ENCODE assay signal across 22 cellular contexts in genomic region chr22:19473578-19473977, GRCh38. TPM values are rescaled to one million over a fixed set of nuclear protein-coding genes. Genes with fewer than 3 reads are reported as not detected.
DNase-seq lines count a peak whose midpoint lies in the region; ATAC-seq, FAIRE-seq and TF ChIP-seq lines count a peak whose summit lies in the region.
"Had no signal": no experiment of that assay in that cellular context is flagged by ENCODE, and none has a peak within 500 bp of the region (broad histone marks: within the 10 kb centered on the region; RNA-seq: fewer than 3 reads in every experiment).

No MANE protein-coding gene starts in this region.

- RAD21 ChIA-PET in GM12878 (lab: Charles Lee; ENCODE audit: unreplicated experiment), result interaction anchor here (0.7 to 2.9 kb wide), 4 partner anchors 156 to 329 kb away, joined by 3 to 11 read pairs (median 4); partner anchors contain the start of genes ESS2 and SLC25A1

- H3K4me1 ChIP-seq in Karpas-422 (ENCODE audit: low read length) (peaks cover 18% of the 10 kb centered on the region), GM12878 (ENCODE audit: control insufficient read depth, insufficient read depth, low read length) (no peaks in the 10 kb centered on the region), left ventricle myocardium inferior (peaks cover 32% of the 10 kb centered on the region)

- H3K9me3 ChIP-seq in Karpas-422 (ENCODE audit: low read length) (no peaks in the 10 kb centered on the region), GM12878 (replicated peaks; ENCODE audit: control insufficient read depth, insufficient read depth, low read length) (no peaks in the 10 kb centered on the region), left ventricle myocardium inferior (replicated peaks) (no peaks in the 10 kb centered on the region)
- H3K9me3 ChIP-seq: BLaER1 treated with 17β-estradiol and CSF1 and Interleukin-3, amounts not matched to agents 10 nM and 100 nM; ovary; vagina had no signal

- no peaks in the 10 kb centered on the region for H3K27me3 ChIP-seq in Karpas-422 (ENCODE audit: low read length)
- no peaks in the 10 kb centered on the region for H3K27me3 ChIP-seq in GM12878 (replicated peaks in 1 of 2; ENCODE audit: control insufficient read depth in 2 of 2, insufficient read depth in 2 of 2, low read length in 1 of 2)
- H3K27me3 ChIP-seq in kidney epithelial cell (ENCODE audit: control insufficient read depth, insufficient read depth, low read length), result no peaks in the 10 kb centered on the region
- H3K27me3 ChIP-seq in left ventricle myocardium inferior (ENCODE audit: low read depth), result no peaks in the 10 kb centered on the region
- H3K27me3 ChIP-seq: BLaER1 treated with 17β-estradiol and CSF1 and Interleukin-3, amounts not matched to agents 10 nM and 100 nM; ovary; vagina had no signal

- H3K9ac ChIP-seq in Karpas-422 (ENCODE audit: low read length) (no peak overlapping the region), GM12878 (ENCODE audit: control insufficient read depth, insufficient read depth, low read length) (no peak overlapping the region)

- ATAC-seq in GM12878, result peak; percentile 28; the same call in 2 of the 3 replicates
- ATAC-seq in HG02642 (IDR thresholded peaks at IDR 0.05; ENCODE audit: poor library complexity, unreplicated experiment), result no peak
- ATAC-seq in HG02973 (IDR thresholded peaks at IDR 0.05; ENCODE audit: unreplicated experiment), result no peak
- ATAC-seq: activated CD4-positive, CD25-positive, alpha-beta regulatory T cell treated with anti-CD3 and anti-CD28 coated beads, Interleukin-2, amount 50 U/mL, for 24 hours; T-helper 17 cell had no signal

- intact Hi-C loops in GM12878 (cut with micrococcal nuclease; ENCODE audit: unreplicated experiment), result loop anchor here (10.0 kb wide), 2 partner anchors 161 to 179 kb away; partner anchors contain the start of gene CLTCL1
- intact Hi-C loops in left ventricle myocardium inferior (cut with micrococcal nuclease), result no loop called here

- CTCF ChIA-PET in GM12878 (lab: Yijun Ruan, JAX), result interaction anchor here (1.0 to 3.1 kb wide), 12 partner anchors 8 to 326 kb away, joined by 3 to 24 read pairs (median 3); partner anchors contain the start of gene SLC25A1

- peak in 1 of 3 experiments; percentile 5; a peak in 2 of 6 replicates for TF ChIP-seq CTCF in GM12878 (IDR thresholded peaks at IDR 0.05 in 2 of 3, conservative IDR thresholded peaks at IDR 0.05 in 1 of 3; ENCODE audit: control insufficient read depth in 2 of 3, extremely low read depth in 1 of 3, insufficient read depth in 1 of 3, low read depth in 3 of 3, low read length in 3 of 3)
- peak; percentile 13 for TF ChIP-seq CTCF in kidney epithelial cell (IDR thresholded peaks at IDR 0.05; ENCODE audit: insufficient read depth, low read length, poor library complexity, severe bottlenecking)
- TF ChIP-seq CTCF in left ventricle myocardium inferior (IDR thresholded peaks at IDR 0.05; ENCODE audit: borderline replicate concordance), result no peak

- no TSS peak for BruUV-seq in GM12878 (replicated peaks; lab: Mats Ljungman, UMichigan)

- WGBS in GM12878 (ENCODE audit: insufficient coverage, insufficient replicate concordance, low lambda C conversion rate, missing lambda C conversion rate), result 72% methylated on average over 3 of the region's 3 CpGs

- no peak overlapping the region for H3K4me3 ChIP-seq in Karpas-422 (ENCODE audit: low read length)
- H3K4me3 ChIP-seq in GM12878, result no peak overlapping the region
- no peak overlapping the region for H3K4me3 ChIP-seq in kidney epithelial cell (ENCODE audit: low read depth, low read length)
- no peak overlapping the region for H3K4me3 ChIP-seq in left ventricle myocardium inferior
- H3K4me3 ChIP-seq: BLaER1 treated with 17β-estradiol and CSF1 and Interleukin-3, amounts not matched to agents 10 nM and 100 nM; ovary; smooth muscle cell; vagina had no signal

- H3K9me2 ChIP-seq in Karpas-422 (replicated peaks; ENCODE audit: insufficient read depth, low read length), result no peaks in the 10 kb centered on the region

- H2AFZ ChIP-seq in Karpas-422 (ENCODE audit: low read length), result no peak overlapping the region
- H2AFZ ChIP-seq in GM12878 (ENCODE audit: control insufficient read depth, low read depth, low read length), result no peak overlapping the region

- in situ Hi-C loops in GM12878 (cut with MboI), result no loop called here

- H3K27ac ChIP-seq in Karpas-422 (ENCODE audit: low read length) (no peak overlapping the region), GM12878 (ENCODE audit: control insufficient read depth, insufficient read depth) (no peak overlapping the region), left ventricle myocardium inferior (replicated peaks) (no peak overlapping the region)
- H3K27ac ChIP-seq: BLaER1 treated with 17β-estradiol and CSF1 and Interleukin-3, amounts not matched to agents 10 nM and 100 nM; ovary; vagina had no signal

- peak; percentile 18 for DNase-seq in ELR (ENCODE audit: low read depth)
- peak; percentile 60 for DNase-seq in Karpas-422
- DNase-seq in GM12878 (ENCODE audit: low read depth, low spot score), result no peak
- DNase-seq in kidney epithelial cell (ENCODE audit: low read depth), result no peak
- DNase-seq in left ventricle myocardium inferior, result no peak
- DNase-seq in activated CD4-positive, alpha-beta T cell treated with anti-CD3 and anti-CD28 coated beads for 4 hours, result no peak
- DNase-seq: activated naive CD4-positive, alpha-beta T cell treated with Interleukin-2 at 50 U/mL for 16 hours; DMS79 treated with DMSO at 0.1 percent for 48 hours; NCI-H524; ovary; RPMI8226; stimulated activated naive CD4-positive, alpha-beta T cell treated with Interleukin-2 at 50 U/mL for 16 hours; T-helper 17 cell had no signal

- H3K36me3 ChIP-seq in Karpas-422 (ENCODE audit: insufficient read depth, low read length), result peaks cover 23% of the 10 kb centered on the region; the same call in 1 of the 2 replicates
- peaks cover 28 to 31% of the 10 kb centered on the region in 2 experiments for H3K36me3 ChIP-seq in GM12878 (ENCODE audit: control insufficient read depth in 2 of 2, insufficient read depth in 2 of 2, low read length in 1 of 2)
- H3K36me3 ChIP-seq in kidney epithelial cell (ENCODE audit: control insufficient read depth, insufficient read depth, low read length), result peaks cover 4% of the 10 kb centered on the region
- peaks cover 71% of the 10 kb centered on the region for H3K36me3 ChIP-seq in left ventricle myocardium inferior
- H3K36me3 ChIP-seq: ovary had no signal

- FAIRE-seq in GM12878 (lab: Jason Lieb, UNC), result no peak
- FAIRE-seq: H54, islet of Langerhans had no signal

- POLR2A ChIA-PET in GM12878 (lab: Charles Lee), result no interaction called here

- SMC1A ChIA-PET in GM12878 (lab: Charles Lee; ENCODE audit: uncharacterized antibody, unreplicated experiment), result interaction anchor here (1.2 to 1.4 kb wide), 2 partner anchors 155 to 173 kb away, joined by 4 to 7 read pairs; no protein-coding TSS in a partner anchor

- H3K4me2 ChIP-seq in Karpas-422 (ENCODE audit: low read depth, low read length, poor library complexity, severe bottlenecking) (no peak overlapping the region), GM12878 (ENCODE audit: control insufficient read depth, insufficient read depth) (no peak overlapping the region)
- H3K4me2 ChIP-seq: BLaER1 treated with 17β-estradiol and CSF1 and Interleukin-3, amounts not matched to agents 10 nM and 100 nM; smooth muscle cell had no signal

- no peak for TF ChIP-seq POLR2A in GM12878 (IDR thresholded peaks at IDR 0.05; ENCODE audit: low read depth, low read length)

- TF ChIP-seq RAD21 in GM12878 (IDR thresholded peaks at IDR 0.05; ENCODE audit: insufficient read depth, low read depth, low read length), result no peak

- peaks cover 3% of the 10 kb centered on the region; the same call in 1 of the 2 replicates for H4K20me1 ChIP-seq in Karpas-422 (ENCODE audit: insufficient read depth, low read depth, low read length)
- no peaks in the 10 kb centered on the region; the same call in 1 of the 2 replicates for H4K20me1 ChIP-seq in GM12878 (ENCODE audit: control insufficient read depth, insufficient read depth)

- no peak for TF ChIP-seq EP300 in GM12878 (IDR thresholded peaks at IDR 0.05; ENCODE audit: borderline replicate concordance in 1 of 2, control insufficient read depth in 1 of 2, low read depth in 2 of 2, low read length in 2 of 2)

- H3K79me2 ChIP-seq in Karpas-422 (ENCODE audit: low read length) (peaks cover 53% of the 10 kb centered on the region), GM12878 (ENCODE audit: control insufficient read depth, insufficient read depth, low read length) (peaks cover 23% of the 10 kb centered on the region)

RNA-seq across cellular contexts. Expression of gene UFD1, which starts 5.4 kb away (rescaled TPM):
- total RNA-seq in Karpas-422 (2014; rRNA removed; shearing (Covaris generic); ENCODE audit: low replicate concordance), result 91.5 and 94.9 TPM in 2 replicates
- 37.0 and 38.0 TPM in 2 replicates for total RNA-seq in GM12878 (2013; cell fraction: nucleolus; rRNA removed)
- 73.3 and 74.6 TPM in 2 replicates for total RNA-seq in GM12878 (2014; rRNA removed)
- total RNA-seq in GM12878 (2014; rRNA removed; fragmentation: Illumina TruSeq; extraction: Trizol), result 73.7 and 79.0 TPM in 2 replicates
- 67.2 and 67.5 TPM in 2 replicates for total RNA-seq in GM12878 (2021)
- 43.2 TPM for polyA plus RNA-seq in GM12878 (2011; ENCODE audit: low read depth)
- 75.4 and 98.7 TPM in 2 replicates for polyA plus RNA-seq in GM12878 (2011; rRNA removed)
- 140 and 141 TPM in 2 replicates for polyA plus RNA-seq in GM12878 (2011; cell fraction: cytosol; rRNA removed)
- 90.6 and 105 TPM in 2 replicates for polyA plus RNA-seq in GM12878 (2011; cell fraction: nucleus; rRNA removed)
- 63.7 and 80.1 TPM in 2 replicates for polyA plus RNA-seq in GM12878 (2012)
- polyA plus RNA-seq in GM12878 (2014; fragmentation: Illumina TruSeq; extraction: Trizol), result 140 and 145 TPM in 2 replicates
- 100 to 1,000 TPM; 128 to 143 TPM for polyA plus RNA-seq in GM12878 (2014; fragmentation: Nextera tagmentation; extraction: Ambion mirVana)
- polyA plus RNA-seq in GM12878 (2014; rRNA removed), result 97.3 and 106 TPM in 2 replicates
- polyA plus RNA-seq in GM12878 (2016; fragmentation: Nextera tagmentation; extraction: Ambion mirVana), result 100 to 1,000 TPM; 140 to 143 TPM
- 101 and 104 TPM in 2 replicates for polyA minus RNA-seq in GM12878 (2011; rRNA and poly(A)+ RNA removed)
- polyA minus RNA-seq in GM12878 (2011; cell fraction: cytosol; rRNA and poly(A)+ RNA removed), result 28.6 and 31.5 TPM in 2 replicates
- polyA minus RNA-seq in GM12878 (2011; cell fraction: nucleus; rRNA and poly(A)+ RNA removed), result 22.7 and 42.6 TPM in 2 replicates
- 48.9 and 50.9 TPM in 2 replicates for total RNA-seq in kidney epithelial cell
- 41.8 TPM for total RNA-seq in left ventricle myocardium inferior

RNA-seq across cellular contexts. Expression of gene CDC45, which starts 6.1 kb away (rescaled TPM):
- 28.1 and 36.5 TPM in 2 replicates for total RNA-seq in Karpas-422 (2014; rRNA removed; shearing (Covaris generic); ENCODE audit: low replicate concordance)
- total RNA-seq in GM12878 (2013; cell fraction: nucleolus; rRNA removed), result 42.6 and 46.5 TPM in 2 replicates
- 46.9 and 53.0 TPM in 2 replicates for total RNA-seq in GM12878 (2014; rRNA removed)
- total RNA-seq in GM12878 (2014; rRNA removed; fragmentation: Illumina TruSeq; extraction: Trizol), result 40.0 and 40.8 TPM in 2 replicates
- 45.4 and 49.3 TPM in 2 replicates for total RNA-seq in GM12878 (2021)
- 21.3 TPM for polyA plus RNA-seq in GM12878 (2011; ENCODE audit: low read depth)
- 88.5 and 124 TPM in 2 replicates for polyA plus RNA-seq in GM12878 (2011; rRNA removed)
- 49.6 and 68.6 TPM in 2 replicates for polyA plus RNA-seq in GM12878 (2011; cell fraction: cytosol; rRNA removed)
- polyA plus RNA-seq in GM12878 (2011; cell fraction: nucleus; rRNA removed), result 112 and 139 TPM in 2 replicates
- 28.1 and 36.6 TPM in 2 replicates for polyA plus RNA-seq in GM12878 (2012)
- 63.1 and 69.7 TPM in 2 replicates for polyA plus RNA-seq in GM12878 (2014; fragmentation: Illumina TruSeq; extraction: Trizol)
- polyA plus RNA-seq in GM12878 (2014; fragmentation: Nextera tagmentation; extraction: Ambion mirVana), result 10 to 100 TPM; 42.8 to 51.2 TPM
- 55.5 and 59.3 TPM in 2 replicates for polyA plus RNA-seq in GM12878 (2014; rRNA removed)
- 10 to 100 TPM; 79.1 to 83.4 TPM for polyA plus RNA-seq in GM12878 (2016; fragmentation: Nextera tagmentation; extraction: Ambion mirVana)
- 51.1 and 52.3 TPM in 2 replicates for polyA minus RNA-seq in GM12878 (2011; rRNA and poly(A)+ RNA removed)
- polyA minus RNA-seq in GM12878 (2011; cell fraction: cytosol; rRNA and poly(A)+ RNA removed), result 15.9 and 17.4 TPM in 2 replicates
- 29.9 and 65.0 TPM in 2 replicates for polyA minus RNA-seq in GM12878 (2011; cell fraction: nucleus; rRNA and poly(A)+ RNA removed)
- total RNA-seq in kidney epithelial cell, result 5.6 and 10.5 TPM in 2 replicates
- 0.77 TPM for total RNA-seq in left ventricle myocardium inferior
- total RNA-seq: cardiac septum had no signal

RNA-seq across cellular contexts. Expression of gene C22orf39, which starts 26.1 kb away (rescaled TPM):
- total RNA-seq in Karpas-422 (2014; rRNA removed; shearing (Covaris generic); ENCODE audit: low replicate concordance), result 39.0 and 59.3 TPM in 2 replicates
- 26.8 and 32.5 TPM in 2 replicates for total RNA-seq in GM12878 (2013; cell fraction: nucleolus; rRNA removed)
- total RNA-seq in GM12878 (2014; rRNA removed) (30.1 and 31.6 TPM in 2 replicates), GM12878 (2014; rRNA removed; fragmentation: Illumina TruSeq; extraction: Trizol) (17.3 TPM in 2 replicates), GM12878 (2021) (21.4 and 21.6 TPM in 2 replicates), kidney epithelial cell (37.9 and 42.3 TPM in 2 replicates), left ventricle myocardium inferior (76.2 TPM)
- polyA plus RNA-seq in GM12878 (2011; ENCODE audit: low read depth), result 13.3 TPM
- polyA plus RNA-seq in GM12878 (2011; rRNA removed) (39.9 and 40.8 TPM in 2 replicates), GM12878 (2014; fragmentation: Illumina TruSeq; extraction: Trizol) (20.8 and 21.0 TPM in 2 replicates), GM12878 (2014; fragmentation: Nextera tagmentation; extraction: Ambion mirVana) (10 to 100 TPM in 1 of 2 experiments, 1 to 10 TPM in 1; 6.7 to 10.9 TPM), GM12878 (2014; rRNA removed) (38.8 and 39.9 TPM in 2 replicates), GM12878 (2016; fragmentation: Nextera tagmentation; extraction: Ambion mirVana) (10 to 100 TPM; 38.2 to 47.0 TPM)
- polyA plus RNA-seq in GM12878 (2011; cell fraction: cytosol; rRNA removed), result 42.9 and 49.6 TPM in 2 replicates
- 18.1 and 18.8 TPM in 2 replicates for polyA plus RNA-seq in GM12878 (2011; cell fraction: nucleus; rRNA removed)
- polyA plus RNA-seq in GM12878 (2012), result 20.7 and 21.0 TPM in 2 replicates
- 41.0 and 51.5 TPM in 2 replicates for polyA minus RNA-seq in GM12878 (2011; rRNA and poly(A)+ RNA removed)
- 10.1 and 10.2 TPM in 2 replicates for polyA minus RNA-seq in GM12878 (2011; cell fraction: cytosol; rRNA and poly(A)+ RNA removed)
- polyA minus RNA-seq in GM12878 (2011; cell fraction: nucleus; rRNA and poly(A)+ RNA removed), result 8.7 and 13.7 TPM in 2 replicates

RNA-seq across cellular contexts. Expression of gene MRPL40, which starts 41.2 kb away (rescaled TPM):
- total RNA-seq in Karpas-422 (2014; rRNA removed; shearing (Covaris generic); ENCODE audit: low replicate concordance), result 53.8 and 62.5 TPM in 2 replicates
- total RNA-seq in GM12878 (2013; cell fraction: nucleolus; rRNA removed), result 5.7 and 6.6 TPM in 2 replicates
- total RNA-seq in GM12878 (2014; rRNA removed) (48.0 and 51.9 TPM in 2 replicates), GM12878 (2014; rRNA removed; fragmentation: Illumina TruSeq; extraction: Trizol) (55.9 and 58.1 TPM in 2 replicates), GM12878 (2021) (41.2 and 42.4 TPM in 2 replicates), kidney epithelial cell (47.2 and 49.5 TPM in 2 replicates), left ventricle myocardium inferior (57.2 TPM)
- 32.8 TPM for polyA plus RNA-seq in GM12878 (2011; ENCODE audit: low read depth)
- polyA plus RNA-seq in GM12878 (2011; rRNA removed) (62.3 and 72.3 TPM in 2 replicates), GM12878 (2014; fragmentation: Illumina TruSeq; extraction: Trizol) (66.0 and 78.0 TPM in 2 replicates), GM12878 (2014; fragmentation: Nextera tagmentation; extraction: Ambion mirVana) (100 to 1,000 TPM; 180 to 207 TPM), GM12878 (2014; rRNA removed) (53.8 and 64.4 TPM in 2 replicates), GM12878 (2016; fragmentation: Nextera tagmentation; extraction: Ambion mirVana) (100 to 1,000 TPM; 124 to 131 TPM)
- polyA plus RNA-seq in GM12878 (2011; cell fraction: cytosol; rRNA removed), result 33.8 and 45.2 TPM in 2 replicates
- polyA plus RNA-seq in GM12878 (2011; cell fraction: nucleus; rRNA removed), result 21.5 and 26.3 TPM in 2 replicates
- polyA plus RNA-seq in GM12878 (2012), result 36.6 and 36.9 TPM in 2 replicates
- 18.1 and 18.3 TPM in 2 replicates for polyA minus RNA-seq in GM12878 (2011; rRNA and poly(A)+ RNA removed)
- 8.8 and 10.3 TPM in 2 replicates for polyA minus RNA-seq in GM12878 (2011; cell fraction: cytosol; rRNA and poly(A)+ RNA removed)
- polyA minus RNA-seq in GM12878 (2011; cell fraction: nucleus; rRNA and poly(A)+ RNA removed), result 5.6 and 8.9 TPM in 2 replicates

RNA-seq across cellular contexts. Expression of gene HIRA, which starts 42.0 kb away (rescaled TPM):
- 20.0 and 20.2 TPM in 2 replicates for total RNA-seq in Karpas-422 (2014; rRNA removed; shearing (Covaris generic); ENCODE audit: low replicate concordance)
- 16.7 and 16.8 TPM in 2 replicates for total RNA-seq in GM12878 (2013; cell fraction: nucleolus; rRNA removed)
- total RNA-seq in GM12878 (2014; rRNA removed) (14.7 and 15.6 TPM in 2 replicates), GM12878 (2014; rRNA removed; fragmentation: Illumina TruSeq; extraction: Trizol) (12.6 and 13.5 TPM in 2 replicates), GM12878 (2021) (32.2 and 32.7 TPM in 2 replicates), kidney epithelial cell (31.8 and 35.5 TPM in 2 replicates), left ventricle myocardium inferior (18.1 TPM)
- 6.7 TPM for polyA plus RNA-seq in GM12878 (2011; ENCODE audit: low read depth)
- polyA plus RNA-seq in GM12878 (2011; rRNA removed) (10.8 and 19.9 TPM in 2 replicates), GM12878 (2014; fragmentation: Illumina TruSeq; extraction: Trizol) (11.5 and 20.2 TPM in 2 replicates), GM12878 (2014; fragmentation: Nextera tagmentation; extraction: Ambion mirVana) (under 1 TPM; 0.34 to 0.60 TPM), GM12878 (2014; rRNA removed) (23.5 and 26.6 TPM in 2 replicates), GM12878 (2016; fragmentation: Nextera tagmentation; extraction: Ambion mirVana) (1 to 10 TPM; 2.1 to 2.8 TPM)
- polyA plus RNA-seq in GM12878 (2011; cell fraction: cytosol; rRNA removed), result 21.5 and 26.0 TPM in 2 replicates
- polyA plus RNA-seq in GM12878 (2011; cell fraction: nucleus; rRNA removed), result 28.7 and 32.1 TPM in 2 replicates
- polyA plus RNA-seq in GM12878 (2012), result 11.0 and 13.2 TPM in 2 replicates
- polyA minus RNA-seq in GM12878 (2011; rRNA and poly(A)+ RNA removed), result 27.6 and 31.8 TPM in 2 replicates
- polyA minus RNA-seq in GM12878 (2011; cell fraction: cytosol; rRNA and poly(A)+ RNA removed), result 9.1 and 12.8 TPM in 2 replicates
- 5.7 and 14.7 TPM in 2 replicates for polyA minus RNA-seq in GM12878 (2011; cell fraction: nucleus; rRNA and poly(A)+ RNA removed)

Comparison
In these comparisons a context has a peak if more than half of its experiments do, and no peak if none do; other contexts are left out.
1. DNase-seq: peak in ELR (single experiment) and Karpas-422 (single experiment); none in GM12878 (single experiment), kidney epithelial cell (single experiment), left ventricle myocardium inferior (single experiment) and activated CD4-positive, alpha-beta T cell treated with anti-CD3 and anti-CD28 coated beads for 4 hours (0 of 2).